Comparison of ENCODE assay signal across 22 cellular contexts in genomic region chr3:170159459-170159858, GRCh38. TPM values are rescaled to one million over a fixed set of nuclear protein-coding genes. Genes with fewer than 3 reads are reported as not detected.
DNase-seq lines count a peak whose midpoint lies in the region; ATAC-seq and TF ChIP-seq lines count a peak whose summit lies in the region.
"Had no signal": no experiment of that assay in that cellular context is flagged by ENCODE, and none has a peak within 500 bp of the region (broad histone marks: within the 10 kb centered on the region; RNA-seq: fewer than 3 reads in every experiment).

No MANE protein-coding gene starts in this region.

- no peaks in the 10 kb centered on the region for H3K23me2 ChIP-seq in H9 (ENCODE audit: insufficient read length, low read depth, low read length, poor library complexity, severe bottlenecking)

- TF ChIP-seq CTCF in VCaP (conservative IDR thresholded peaks at IDR 0.05) (no peak), H9 (conservative IDR thresholded peaks at IDR 0.05) (no peak)

- H3K79me2 ChIP-seq in H9 (ENCODE audit: insufficient read depth, low read length), result no peaks in the 10 kb centered on the region; the same call in 1 of the 2 replicates

- POLR2A ChIA-PET in naive thymus-derived CD8-positive, alpha-beta T cell (lab: Charles Lee), result no interaction called here

- no peaks in the 10 kb centered on the region for H3K27me3 Mint-ChIP-seq in activated T-cell treated with anti-CD3 and anti-CD28 coated beads, Interleukin-2, amount 50 U/mL, for 72 hours (ENCODE audit: low read depth)
- no peaks in the 10 kb centered on the region for H3K27me3 Mint-ChIP-seq in naive thymus-derived CD8-positive, alpha-beta T cell
- H3K27me3 Mint-ChIP-seq in H9 (ENCODE audit: low read depth), result no peaks in the 10 kb centered on the region

- H4K5ac ChIP-seq in H9 (ENCODE audit: insufficient read length, low read depth, low read length), result no peak overlapping the region

- WGBS in H9 (ENCODE audit: extremely low coverage, insufficient read length, low lambda C conversion rate), result no CpG with 5 or more reads among the region's 1 CpG

- H3K27me3 ChIP-seq in H9 (ENCODE audit: insufficient read depth, low read length), result no peaks in the 10 kb centered on the region
- H3K27me3 ChIP-seq: body of pancreas, foreskin keratinocyte, neutrophil, testis had no signal

- no peak overlapping the region for H2AK5ac ChIP-seq in H9 (ENCODE audit: insufficient read length, low read length)

- H3K4me1 ChIP-seq in H9 (ENCODE audit: insufficient read depth, low read length), result no peaks in the 10 kb centered on the region
- H3K4me1 ChIP-seq: testis had no signal

- no peak overlapping the region for H3K4ac ChIP-seq in H9 (ENCODE audit: low read depth, low read length)

- H3K18ac ChIP-seq in H9 (ENCODE audit: insufficient read length, low read depth, low read length), result no peak overlapping the region

- H4K8ac ChIP-seq in H9 (replicated peaks; ENCODE audit: insufficient read length, low read depth, low read length), result no peak overlapping the region

- DNase-seq in activated T-cell treated with anti-CD3 and anti-CD28 coated beads, Interleukin-2, amount 50 U/mL, for 72 hours, result no peak
- DNase-seq in activated T-cell treated with anti-CD3 and anti-CD28 coated beads, Interleukin-2, amount 50 U/mL, for 1 hour, result no peak
- DNase-seq in naive thymus-derived CD8-positive, alpha-beta T cell, result no peak
- no peak for DNase-seq in HUDEP-2 (lab: John Stamatoyannopoulos, UW; ENCODE audit: unreplicated experiment in 76 of 76)
- no peak for DNase-seq in HuH-7.5 (ENCODE audit: low spot score)
- DNase-seq in H9, result no peak
- DNase-seq: activated gamma-delta T cell treated with Interleukin-2 at 50 U/mL for 16 hours; body of pancreas; cortex of kidney; DMS79 treated with DMSO at 0.1 percent for 48 hours; foreskin keratinocyte; GM23248; left cardiac atrium; NCI-H1105; NCI-H2081 treated with DMSO at 0.1 percent for 48 hours; NCI-H510A; SHP77; stimulated activated CD4-positive, alpha-beta T cell treated with anti-CD3 and anti-CD28 coated beads, Interleukin-12 subunit alpha, Interleukin-12 subunit beta, amount 100 ng/mL, for 4 hours; testis had no signal

- H2BK12ac ChIP-seq in H9 (ENCODE audit: insufficient read length, low read depth, low read length), result no peak overlapping the region

- H2AFZ ChIP-seq in H9 (ENCODE audit: low read length), result no peak overlapping the region
- H2AFZ ChIP-seq: GM23248 had no signal

- H3K4me3 Mint-ChIP-seq in activated T-cell treated with anti-CD3 and anti-CD28 coated beads, Interleukin-2, amount 50 U/mL, for 72 hours, result no peak overlapping the region
- H3K4me3 Mint-ChIP-seq in naive thymus-derived CD8-positive, alpha-beta T cell, result peak overlapping the region in 6 of 10 donors; percentile 2 to 34 (median 16)
- no peak overlapping the region for H3K4me3 Mint-ChIP-seq in H9

- no peak overlapping the region for H3K4me2 ChIP-seq in H9 (ENCODE audit: insufficient read depth, insufficient read length, low read length)

- H3K36me3 Mint-ChIP-seq in activated T-cell treated with anti-CD3 and anti-CD28 coated beads, Interleukin-2, amount 50 U/mL, for 72 hours (ENCODE audit: insufficient read depth in 2 of 2), result peaks cover 24 to 47% of the 10 kb centered on the region in 2 donors
- H3K36me3 Mint-ChIP-seq in naive thymus-derived CD8-positive, alpha-beta T cell, result peaks cover 10 to 76% (median 40%) of the 10 kb centered on the region in 3 donors
- peaks cover 42 to 55% (median 47%) of the 10 kb centered on the region in 3 experiments for H3K36me3 Mint-ChIP-seq in H9 (ENCODE audit: insufficient read depth in 1 of 3, low read depth in 3 of 3)

- H4K91ac ChIP-seq in H9 (ENCODE audit: insufficient read length, low read depth, low read length), result no peak overlapping the region

- H3K27ac Mint-ChIP-seq in activated T-cell treated with anti-CD3 and anti-CD28 coated beads, Interleukin-2, amount 50 U/mL, for 72 hours, result peak overlapping the region; percentile 70
- H3K27ac Mint-ChIP-seq in naive thymus-derived CD8-positive, alpha-beta T cell, result peak overlapping the region; percentile 21 to 80 (median 62)
- no peak overlapping the region for H3K27ac Mint-ChIP-seq in H9

- H3K14ac ChIP-seq in H9 (ENCODE audit: insufficient read depth, low read length), result no peak overlapping the region

- H3K9me3 Mint-ChIP-seq in activated T-cell treated with anti-CD3 and anti-CD28 coated beads, Interleukin-2, amount 50 U/mL, for 72 hours, result peaks cover 0 to 5% of the 10 kb centered on the region in 2 donors
- H3K9me3 Mint-ChIP-seq in naive thymus-derived CD8-positive, alpha-beta T cell, result no peaks in the 10 kb centered on the region
- peaks cover 14% of the 10 kb centered on the region in 2 experiments; a peak in 4 of 5 replicates for H3K9me3 Mint-ChIP-seq in H9

- peaks cover 49% of the 10 kb centered on the region for H3K4me1 Mint-ChIP-seq in activated T-cell treated with anti-CD3 and anti-CD28 coated beads, Interleukin-2, amount 50 U/mL, for 72 hours (ENCODE audit: low read depth)
- peaks cover 31 to 75% (median 72%) of the 10 kb centered on the region in 4 donors for H3K4me1 Mint-ChIP-seq in naive thymus-derived CD8-positive, alpha-beta T cell
- no peaks in the 10 kb centered on the region for H3K4me1 Mint-ChIP-seq in H9

- no peak overlapping the region for H3K56ac ChIP-seq in H9 (ENCODE audit: insufficient read length, low read depth, low read length)

- H3K23ac ChIP-seq in H9 (ENCODE audit: insufficient read length, low read depth, low read length), result no peak overlapping the region

- H3K9me3 ChIP-seq in H9 (ENCODE audit: control insufficient read depth, low read depth, low read length), result no peaks in the 10 kb centered on the region
- H3K9me3 ChIP-seq: body of pancreas, neutrophil, testis had no signal

- H2BK5ac ChIP-seq in H9 (ENCODE audit: insufficient read length, low read length), result no peak overlapping the region

- no peak for ATAC-seq in activated T-cell treated with anti-CD3 and anti-CD28 coated beads, Interleukin-2, amount 50 U/mL, for 72 hours (replicated peaks in 1 of 2)
- peak; percentile 44 for ATAC-seq in HG02981 (IDR thresholded peaks at IDR 0.05; ENCODE audit: unreplicated experiment)
- ATAC-seq in naive thymus-derived CD8-positive, alpha-beta T cell, result no peak
- ATAC-seq: body of pancreas, foreskin keratinocyte, left cardiac atrium had no signal

- no peak overlapping the region for H2BK15ac ChIP-seq in H9 (ENCODE audit: low read depth, low read length)

- no peak overlapping the region for H2BK20ac ChIP-seq in H9 (ENCODE audit: low read depth, low read length, poor library complexity, severe bottlenecking)

- no peak overlapping the region for H2BK120ac ChIP-seq in H9 (ENCODE audit: low read depth, low read length, poor library complexity, severe bottlenecking)

- no peak overlapping the region for H3T11ph ChIP-seq in H9 (ENCODE audit: low read length)

- H4K20me1 ChIP-seq in H9 (ENCODE audit: control insufficient read depth, insufficient read depth, insufficient read length), result no peaks in the 10 kb centered on the region

- H3K9ac ChIP-seq in H9 (ENCODE audit: extremely low read depth, insufficient read length, low read length), result no peak overlapping the region
- H3K9ac ChIP-seq: GM23248 had no signal

- H3K79me1 ChIP-seq in H9 (ENCODE audit: insufficient read depth, low read depth, low read length, poor library complexity, severe bottlenecking), result peaks cover 12% of the 10 kb centered on the region

- peak overlapping the region; percentile 15; the same call in 1 of the 2 replicates for H3K27ac ChIP-seq in VCaP
- H3K27ac ChIP-seq in H9 (ENCODE audit: insufficient read length, low read depth, low read length), result no peak overlapping the region
- H3K27ac ChIP-seq: body of pancreas, foreskin keratinocyte, GM23248, neutrophil, testis had no signal

RNA-seq across cellular contexts. Expression of gene PHC3, which starts 22.1 kb away (rescaled TPM):
- total RNA-seq in activated T-cell treated with anti-CD3 and anti-CD28 coated beads, Interleukin-2, amount 50 U/mL, for 72 hours, result 10 to 100 TPM; 71.1 to 71.6 TPM
- total RNA-seq in naive thymus-derived CD8-positive, alpha-beta T cell, result 100 to 1,000 TPM; 166 to 187 TPM
- 10 to 100 TPM; 34.5 to 54.8 (median 38.8) TPM for polyA plus RNA-seq in naive thymus-derived CD8-positive, alpha-beta T cell
- 26.4 and 27.2 TPM in 2 replicates for total RNA-seq in H9 (2021)

Comparison
In these comparisons a context has a peak if more than half of its experiments do, and no peak if none do; other contexts are left out.
1. H3K27ac Mint-ChIP-seq: peak in activated T-cell treated with anti-CD3 and anti-CD28 coated beads, Interleukin-2, amount 50 U/mL, for 72 hours (single experiment) and naive thymus-derived CD8-positive, alpha-beta T cell (10 of 10); none in H9 (0 of 3).
2. H3K4me3 Mint-ChIP-seq: peak in naive thymus-derived CD8-positive, alpha-beta T cell (6 of 10); none in activated T-cell treated with anti-CD3 and anti-CD28 coated beads, Interleukin-2, amount 50 U/mL, for 72 hours (0 of 2) and H9 (0 of 2).